Comparison of ENCODE assay signal across 1 cellular context in the genomic region with DNA sequence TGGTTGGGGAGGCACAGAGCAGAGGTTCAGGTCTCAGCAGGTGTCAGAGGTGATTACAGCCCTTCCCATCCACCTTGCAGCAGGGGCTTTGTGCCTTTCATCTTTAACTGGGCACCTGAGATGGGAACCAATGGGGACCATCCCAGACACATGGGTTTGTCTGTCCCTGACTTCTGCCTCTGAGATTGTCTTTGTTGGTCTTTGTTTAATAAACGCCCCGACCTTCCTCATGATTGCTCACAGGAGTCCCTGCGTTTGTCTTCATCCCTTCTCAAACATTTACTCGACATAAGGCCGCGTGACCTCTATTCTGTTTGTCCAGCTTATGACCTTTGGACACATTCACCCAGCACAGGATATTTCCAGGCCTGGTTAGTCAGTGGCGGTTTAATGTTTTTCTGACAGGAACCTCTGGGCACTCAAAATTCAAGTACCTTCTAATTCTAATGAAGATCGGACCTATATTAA.
A peak's percentile ranks its signal among the peaks of the same experiment; 100 is the strongest.
TF ChIP-seq lines count a peak whose summit lies in the region.

No MANE protein-coding gene starts in this region.

TF ChIP-seq in HepG2, 621 proteins besides CTCF, POLR2A, EP300 and RAD21 (continued from another document and continues in another):
- TF ChIP-seq MAZ (IDR thresholded peaks at IDR 0.05; ENCODE audit: borderline replicate concordance, low read depth, low read length): no peak
- no peak for TF ChIP-seq MAZ (CRISPR knock-in tag; IDR thresholded peaks at IDR 0.05; ENCODE audit: low read depth)
- TF ChIP-seq ZNF670 (CRISPR knock-in tag; IDR thresholded peaks at IDR 0.05; ENCODE audit: borderline replicate concordance): no peak
- TF ChIP-seq, protein P1, sequence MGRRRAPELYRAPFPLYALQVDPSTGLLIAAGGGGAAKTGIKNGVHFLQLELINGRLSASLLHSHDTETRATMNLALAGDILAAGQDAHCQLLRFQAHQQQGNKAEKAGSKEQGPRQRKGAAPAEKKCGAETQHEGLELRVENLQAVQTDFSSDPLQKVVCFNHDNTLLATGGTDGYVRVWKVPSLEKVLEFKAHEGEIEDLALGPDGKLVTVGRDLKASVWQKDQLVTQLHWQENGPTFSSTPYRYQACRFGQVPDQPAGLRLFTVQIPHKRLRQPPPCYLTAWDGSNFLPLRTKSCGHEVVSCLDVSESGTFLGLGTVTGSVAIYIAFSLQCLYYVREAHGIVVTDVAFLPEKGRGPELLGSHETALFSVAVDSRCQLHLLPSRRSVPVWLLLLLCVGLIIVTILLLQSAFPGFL (CRISPR knock-in tag; IDR thresholded peaks at IDR 0.05): no peak
- TF ChIP-seq ATF7 (IDR thresholded peaks at IDR 0.05): no peak
- no peak for TF ChIP-seq ATF7 (CRISPR knock-in tag; IDR thresholded peaks at IDR 0.05)
- TF ChIP-seq, protein P2, sequence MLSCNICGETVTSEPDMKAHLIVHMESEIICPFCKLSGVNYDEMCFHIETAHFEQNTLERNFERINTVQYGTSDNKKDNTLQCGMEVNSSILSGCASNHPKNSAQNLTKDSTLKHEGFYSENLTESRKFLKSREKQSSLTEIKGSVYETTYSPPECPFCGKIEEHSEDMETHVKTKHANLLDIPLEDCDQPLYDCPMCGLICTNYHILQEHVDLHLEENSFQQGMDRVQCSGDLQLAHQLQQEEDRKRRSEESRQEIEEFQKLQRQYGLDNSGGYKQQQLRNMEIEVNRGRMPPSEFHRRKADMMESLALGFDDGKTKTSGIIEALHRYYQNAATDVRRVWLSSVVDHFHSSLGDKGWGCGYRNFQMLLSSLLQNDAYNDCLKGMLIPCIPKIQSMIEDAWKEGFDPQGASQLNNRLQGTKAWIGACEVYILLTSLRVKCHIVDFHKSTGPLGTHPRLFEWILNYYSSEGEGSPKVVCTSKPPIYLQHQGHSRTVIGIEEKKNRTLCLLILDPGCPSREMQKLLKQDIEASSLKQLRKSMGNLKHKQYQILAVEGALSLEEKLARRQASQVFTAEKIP (CRISPR knock-in tag; IDR thresholded peaks at IDR 0.05; ENCODE audit: borderline replicate concordance): no peak
- peak; percentile 51; the same call in 1 of the 2 replicates for TF ChIP-seq KDM2A (CRISPR knock-in tag; IDR thresholded peaks at IDR 0.05; ENCODE audit: borderline replicate concordance, low read depth)
- peak; percentile 73; the same call in 1 of the 2 replicates for TF ChIP-seq ZBTB7B (CRISPR knock-in tag; IDR thresholded peaks at IDR 0.05)
- TF ChIP-seq ZNF572 (CRISPR knock-in tag; IDR thresholded peaks at IDR 0.05): no peak
- no peak for TF ChIP-seq ZNF558 (CRISPR knock-in tag; IDR thresholded peaks at IDR 0.05; ENCODE audit: borderline replicate concordance)
- TF ChIP-seq, protein P3, sequence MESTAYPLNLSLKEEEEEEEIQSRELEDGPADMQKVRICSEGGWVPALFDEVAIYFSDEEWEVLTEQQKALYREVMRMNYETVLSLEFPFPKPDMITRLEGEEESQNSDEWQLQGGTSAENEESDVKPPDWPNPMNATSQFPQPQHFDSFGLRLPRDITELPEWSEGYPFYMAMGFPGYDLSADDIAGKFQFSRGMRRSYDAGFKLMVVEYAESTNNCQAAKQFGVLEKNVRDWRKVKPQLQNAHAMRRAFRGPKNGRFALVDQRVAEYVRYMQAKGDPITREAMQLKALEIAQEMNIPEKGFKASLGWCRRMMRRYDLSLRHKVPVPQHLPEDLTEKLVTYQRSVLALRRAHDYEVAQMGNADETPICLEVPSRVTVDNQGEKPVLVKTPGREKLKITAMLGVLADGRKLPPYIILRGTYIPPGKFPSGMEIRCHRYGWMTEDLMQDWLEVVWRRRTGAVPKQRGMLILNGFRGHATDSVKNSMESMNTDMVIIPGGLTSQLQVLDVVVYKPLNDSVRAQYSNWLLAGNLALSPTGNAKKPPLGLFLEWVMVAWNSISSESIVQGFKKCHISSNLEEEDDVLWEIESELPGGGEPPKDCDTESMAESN (CRISPR knock-in tag; conservative IDR thresholded peaks at IDR 0.05): no peak
- TF ChIP-seq CCAR2 (optimal IDR thresholded peaks at IDR 0.05; ENCODE audit: low read depth, low read length): no peak
- no peak for TF ChIP-seq RFXANK (CRISPR knock-in tag; IDR thresholded peaks at IDR 0.05)
- TF ChIP-seq, protein P4, sequence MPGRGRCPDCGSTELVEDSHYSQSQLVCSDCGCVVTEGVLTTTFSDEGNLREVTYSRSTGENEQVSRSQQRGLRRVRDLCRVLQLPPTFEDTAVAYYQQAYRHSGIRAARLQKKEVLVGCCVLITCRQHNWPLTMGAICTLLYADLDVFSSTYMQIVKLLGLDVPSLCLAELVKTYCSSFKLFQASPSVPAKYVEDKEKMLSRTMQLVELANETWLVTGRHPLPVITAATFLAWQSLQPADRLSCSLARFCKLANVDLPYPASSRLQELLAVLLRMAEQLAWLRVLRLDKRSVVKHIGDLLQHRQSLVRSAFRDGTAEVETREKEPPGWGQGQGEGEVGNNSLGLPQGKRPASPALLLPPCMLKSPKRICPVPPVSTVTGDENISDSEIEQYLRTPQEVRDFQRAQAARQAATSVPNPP (CRISPR knock-in tag; IDR thresholded peaks at IDR 0.05): 0 out of 2 replicates have a peak, but pooled peaks have one; percentile 45
- no peak for TF ChIP-seq FLYWCH1 (CRISPR knock-in tag; IDR thresholded peaks at IDR 0.05)
- no peak for TF ChIP-seq ZNF567 (CRISPR knock-in tag; IDR thresholded peaks at IDR 0.05; ENCODE audit: borderline replicate concordance)
- no peak for TF ChIP-seq ZNF230 (CRISPR knock-in tag; IDR thresholded peaks at IDR 0.05)
- TF ChIP-seq ZNF354B (CRISPR knock-in tag; IDR thresholded peaks at IDR 0.05): no peak
- TF ChIP-seq ZNF451 (CRISPR knock-in tag; IDR thresholded peaks at IDR 0.05): no peak
- TF ChIP-seq ZSCAN12 (CRISPR knock-in tag; IDR thresholded peaks at IDR 0.05): no peak
- TF ChIP-seq SMYD3 (CRISPR knock-in tag; IDR thresholded peaks at IDR 0.05): peak; percentile 75; the same call in 1 of the 2 replicates
- TF ChIP-seq, protein P5, sequence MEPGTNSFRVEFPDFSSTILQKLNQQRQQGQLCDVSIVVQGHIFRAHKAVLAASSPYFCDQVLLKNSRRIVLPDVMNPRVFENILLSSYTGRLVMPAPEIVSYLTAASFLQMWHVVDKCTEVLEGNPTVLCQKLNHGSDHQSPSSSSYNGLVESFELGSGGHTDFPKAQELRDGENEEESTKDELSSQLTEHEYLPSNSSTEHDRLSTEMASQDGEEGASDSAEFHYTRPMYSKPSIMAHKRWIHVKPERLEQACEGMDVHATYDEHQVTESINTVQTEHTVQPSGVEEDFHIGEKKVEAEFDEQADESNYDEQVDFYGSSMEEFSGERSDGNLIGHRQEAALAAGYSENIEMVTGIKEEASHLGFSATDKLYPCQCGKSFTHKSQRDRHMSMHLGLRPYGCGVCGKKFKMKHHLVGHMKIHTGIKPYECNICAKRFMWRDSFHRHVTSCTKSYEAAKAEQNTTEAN (CRISPR knock-in tag; conservative IDR thresholded peaks at IDR 0.05): no peak
- TF ChIP-seq, protein P6, sequence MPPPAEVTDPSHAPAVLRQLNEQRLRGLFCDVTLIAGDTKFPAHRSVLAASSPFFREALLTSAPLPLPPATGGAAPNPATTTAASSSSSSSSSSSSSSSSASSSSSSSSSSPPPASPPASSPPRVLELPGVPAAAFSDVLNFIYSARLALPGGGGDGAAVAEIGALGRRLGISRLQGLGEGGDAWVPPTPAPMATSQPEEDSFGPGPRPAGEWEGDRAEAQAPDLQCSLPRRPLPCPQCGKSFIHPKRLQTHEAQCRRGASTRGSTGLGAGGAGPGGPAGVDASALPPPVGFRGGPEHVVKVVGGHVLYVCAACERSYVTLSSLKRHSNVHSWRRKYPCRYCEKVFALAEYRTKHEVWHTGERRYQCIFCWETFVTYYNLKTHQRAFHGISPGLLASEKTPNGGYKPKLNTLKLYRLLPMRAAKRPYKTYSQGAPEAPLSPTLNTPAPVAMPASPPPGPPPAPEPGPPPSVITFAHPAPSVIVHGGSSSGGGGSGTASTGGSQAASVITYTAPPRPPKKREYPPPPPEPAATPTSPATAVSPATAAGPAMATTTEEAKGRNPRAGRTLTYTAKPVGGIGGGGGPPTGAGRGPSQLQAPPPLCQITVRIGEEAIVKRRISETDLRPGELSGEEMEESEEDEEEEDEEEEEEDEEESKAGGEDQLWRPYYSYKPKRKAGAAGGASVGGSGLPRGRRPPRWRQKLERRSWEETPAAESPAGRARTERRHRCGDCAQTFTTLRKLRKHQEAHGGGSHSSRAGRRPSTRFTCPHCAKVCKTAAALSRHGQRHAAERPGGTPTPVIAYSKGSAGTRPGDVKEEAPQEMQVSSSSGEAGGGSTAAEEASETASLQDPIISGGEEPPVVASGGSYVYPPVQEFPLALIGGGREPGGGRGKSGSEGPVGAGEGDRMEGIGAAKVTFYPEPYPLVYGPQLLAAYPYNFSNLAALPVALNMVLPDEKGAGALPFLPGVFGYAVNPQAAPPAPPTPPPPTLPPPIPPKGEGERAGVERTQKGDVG (CRISPR knock-in tag; IDR thresholded peaks at IDR 0.05; ENCODE audit: borderline replicate concordance): no peak
- TF ChIP-seq FOXA1 (IDR thresholded peaks at IDR 0.05): peak; percentile 59
- TF ChIP-seq FOXA1 (CRISPR knock-in tag; IDR thresholded peaks at IDR 0.05): peak; percentile 89
- peak; percentile 76; the same call in 1 of the 2 replicates for TF ChIP-seq SIN3A (IDR thresholded peaks at IDR 0.05; ENCODE audit: borderline replicate concordance, low read depth, low read length)
- no peak for TF ChIP-seq AGO2 (optimal IDR thresholded peaks at IDR 0.05; ENCODE audit: low read depth, low read length)
- TF ChIP-seq PPARG (CRISPR knock-in tag; conservative IDR thresholded peaks at IDR 0.05): peak; percentile 94
- TF ChIP-seq MXI1 (IDR thresholded peaks at IDR 0.05; ENCODE audit: borderline replicate concordance, low read depth, low read length): peak; percentile 70; the same call in 1 of the 3 replicates
- TF ChIP-seq ZNF121 (CRISPR knock-in tag; IDR thresholded peaks at IDR 0.05): 0 out of 2 replicates have a peak, but pooled peaks have one; percentile 15
- TF ChIP-seq GATAD2A (CRISPR knock-in tag; IDR thresholded peaks at IDR 0.05): peak; percentile 93
- no peak for TF ChIP-seq CEBPB (IDR thresholded peaks at IDR 0.05; ENCODE audit: borderline replicate concordance, low read depth, low read length)
- TF ChIP-seq NONO (IDR thresholded peaks at IDR 0.05): no peak
- TF ChIP-seq NONO (CRISPR knock-in tag; conservative IDR thresholded peaks at IDR 0.05): peak; percentile 60; the same call in 1 of the 2 replicates
- TF ChIP-seq ZBTB3 (CRISPR knock-in tag; IDR thresholded peaks at IDR 0.05; ENCODE audit: borderline replicate concordance, low read depth): no peak
- peak; percentile 49; the same call in 1 of the 2 replicates for TF ChIP-seq ZNF703 (CRISPR knock-in tag; IDR thresholded peaks at IDR 0.05; ENCODE audit: borderline replicate concordance)
- TF ChIP-seq, protein P7, sequence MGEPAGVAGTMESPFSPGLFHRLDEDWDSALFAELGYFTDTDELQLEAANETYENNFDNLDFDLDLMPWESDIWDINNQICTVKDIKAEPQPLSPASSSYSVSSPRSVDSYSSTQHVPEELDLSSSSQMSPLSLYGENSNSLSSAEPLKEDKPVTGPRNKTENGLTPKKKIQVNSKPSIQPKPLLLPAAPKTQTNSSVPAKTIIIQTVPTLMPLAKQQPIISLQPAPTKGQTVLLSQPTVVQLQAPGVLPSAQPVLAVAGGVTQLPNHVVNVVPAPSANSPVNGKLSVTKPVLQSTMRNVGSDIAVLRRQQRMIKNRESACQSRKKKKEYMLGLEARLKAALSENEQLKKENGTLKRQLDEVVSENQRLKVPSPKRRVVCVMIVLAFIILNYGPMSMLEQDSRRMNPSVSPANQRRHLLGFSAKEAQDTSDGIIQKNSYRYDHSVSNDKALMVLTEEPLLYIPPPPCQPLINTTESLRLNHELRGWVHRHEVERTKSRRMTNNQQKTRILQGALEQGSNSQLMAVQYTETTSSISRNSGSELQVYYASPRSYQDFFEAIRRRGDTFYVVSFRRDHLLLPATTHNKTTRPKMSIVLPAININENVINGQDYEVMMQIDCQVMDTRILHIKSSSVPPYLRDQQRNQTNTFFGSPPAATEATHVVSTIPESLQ (CRISPR knock-in tag; conservative IDR thresholded peaks at IDR 0.05): no peak
- peak; percentile 17; the same call in 1 of the 2 replicates for TF ChIP-seq SIX1 (CRISPR knock-in tag; IDR thresholded peaks at IDR 0.05; ENCODE audit: borderline replicate concordance)
- TF ChIP-seq KDM4B (CRISPR knock-in tag; IDR thresholded peaks at IDR 0.05): no peak
- no peak for TF ChIP-seq NFE2L2 (IDR thresholded peaks at IDR 0.05; ENCODE audit: low read length)
- no peak for TF ChIP-seq ZNF674 (CRISPR knock-in tag; IDR thresholded peaks at IDR 0.05; ENCODE audit: low read depth)
- no peak for TF ChIP-seq ZNF709 (CRISPR knock-in tag; IDR thresholded peaks at IDR 0.05)
- peak; percentile 42; the same call in 1 of the 2 replicates for TF ChIP-seq MYC (CRISPR knock-in tag; IDR thresholded peaks at IDR 0.05; ENCODE audit: borderline replicate concordance)
- peak; percentile 63; the same call in 1 of the 2 replicates for TF ChIP-seq SPEN (CRISPR knock-in tag; IDR thresholded peaks at IDR 0.05; ENCODE audit: low read depth)
- TF ChIP-seq LCORL (IDR thresholded peaks at IDR 0.05): no peak
- TF ChIP-seq LCORL (CRISPR knock-in tag; IDR thresholded peaks at IDR 0.05): peak; percentile 82
- no peak for TF ChIP-seq ZNF20 (CRISPR knock-in tag; IDR thresholded peaks at IDR 0.05)
- TF ChIP-seq ZNF224 (CRISPR knock-in tag; IDR thresholded peaks at IDR 0.05): peak; percentile 69; the same call in 1 of the 2 replicates
- no peak for TF ChIP-seq NKX3-1 (CRISPR knock-in tag; IDR thresholded peaks at IDR 0.05)
- TF ChIP-seq, protein P8, sequence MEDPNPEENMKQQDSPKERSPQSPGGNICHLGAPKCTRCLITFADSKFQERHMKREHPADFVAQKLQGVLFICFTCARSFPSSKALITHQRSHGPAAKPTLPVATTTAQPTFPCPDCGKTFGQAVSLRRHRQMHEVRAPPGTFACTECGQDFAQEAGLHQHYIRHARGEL (CRISPR knock-in tag; IDR thresholded peaks at IDR 0.05): no peak
- TF ChIP-seq ZNF614 (CRISPR knock-in tag; IDR thresholded peaks at IDR 0.05; ENCODE audit: borderline replicate concordance): peak; percentile 81; the same call in 1 of the 2 replicates
- 0 out of 2 replicates have a peak, but pooled peaks have one; percentile 64 for TF ChIP-seq FOXC1 (CRISPR knock-in tag; IDR thresholded peaks at IDR 0.05; ENCODE audit: borderline replicate concordance)
- TF ChIP-seq, protein P9, sequence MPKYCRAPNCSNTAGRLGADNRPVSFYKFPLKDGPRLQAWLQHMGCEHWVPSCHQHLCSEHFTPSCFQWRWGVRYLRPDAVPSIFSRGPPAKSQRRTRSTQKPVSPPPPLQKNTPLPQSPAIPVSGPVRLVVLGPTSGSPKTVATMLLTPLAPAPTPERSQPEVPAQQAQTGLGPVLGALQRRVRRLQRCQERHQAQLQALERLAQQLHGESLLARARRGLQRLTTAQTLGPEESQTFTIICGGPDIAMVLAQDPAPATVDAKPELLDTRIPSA (CRISPR knock-in tag; IDR thresholded peaks at IDR 0.05; ENCODE audit: borderline replicate concordance): no peak
- no peak for TF ChIP-seq ZNF510 (CRISPR knock-in tag; IDR thresholded peaks at IDR 0.05; ENCODE audit: low read depth)
